Comparison of ENCODE assay signal across 21 cellular contexts in genomic region chr1:99919221-99919620, GRCh38. TPM values are rescaled to one million over a fixed set of nuclear protein-coding genes. Genes with fewer than 3 reads are reported as not detected.
A peak's percentile ranks its signal among the peaks of the same experiment; 100 is the strongest.
DNase-seq lines count a peak whose midpoint lies in the region; TF ChIP-seq lines count a peak whose summit lies in the region.
"Had no signal": no experiment of that assay in that cellular context is flagged by ENCODE, and none has a peak within 500 bp of the region (broad histone marks: within the 10 kb centered on the region; RNA-seq: fewer than 3 reads in every experiment).

No MANE protein-coding gene starts in this region.

- no peak overlapping the region for H2BK5ac ChIP-seq in mesenchymal stem cell (ENCODE audit: low read depth, low read length, poor library complexity, severe bottlenecking)

- no peaks in the 10 kb centered on the region for H3K27me3 ChIP-seq in HL-60 (ENCODE audit: insufficient read depth, poor library complexity, severe bottlenecking)
- H3K27me3 ChIP-seq in mesenchymal stem cell (ENCODE audit: control insufficient read depth in 1 of 2, insufficient read depth in 1 of 2, low read length in 2 of 2), result no peaks in the 10 kb centered on the region
- H3K27me3 ChIP-seq in CD8-positive, alpha-beta memory T cell (ENCODE audit: insufficient read depth, low read length, poor library complexity, severe bottlenecking), result no peaks in the 10 kb centered on the region
- no peaks in the 10 kb centered on the region for H3K27me3 ChIP-seq in thyroid gland
- H3K27me3 ChIP-seq: SJSA1, stomach had no signal

- H2BK120ac ChIP-seq in mesenchymal stem cell (ENCODE audit: low read depth, low read length), result no peak overlapping the region

- no peak overlapping the region for H3K23ac ChIP-seq in mesenchymal stem cell (ENCODE audit: low read length in 2 of 2)

- CTCF ChIA-PET in CD8-positive, alpha-beta memory T cell (lab: Charles Lee), result no interaction called here

- H3K4me3 ChIP-seq in HL-60 (replicated peaks; ENCODE audit: insufficient read depth, low read length) (no peak overlapping the region), cardiac fibroblast (replicated peaks in 1 of 2; ENCODE audit: low read depth in 2 of 2, low read length in 2 of 2) (no peak overlapping the region), mesenchymal stem cell (ENCODE audit: insufficient read depth in 1 of 2, low read depth in 1 of 2, low read length in 2 of 2) (no peak overlapping the region), thyroid gland (replicated peaks in 1 of 3) (no peak overlapping the region)
- no peak overlapping the region for H3K4me3 ChIP-seq in CD8-positive, alpha-beta memory T cell (ENCODE audit: low read length)
- H3K4me3 ChIP-seq: SJSA1, stomach had no signal

- H3K4me2 ChIP-seq in mesenchymal stem cell (ENCODE audit: low read length, poor library complexity, severe bottlenecking), result no peak overlapping the region

- no peak overlapping the region for H2AK5ac ChIP-seq in mesenchymal stem cell (ENCODE audit: low read length, severe bottlenecking)

- no peak overlapping the region for H3K4ac ChIP-seq in mesenchymal stem cell (ENCODE audit: low read depth in 1 of 2, low read length in 2 of 2)

- H3K36me3 Mint-ChIP-seq in CD8-positive, alpha-beta memory T cell, result peaks cover 0 to 60% (median 27%) of the 10 kb centered on the region in 3 donors

- no peak overlapping the region for H3K18ac ChIP-seq in mesenchymal stem cell (ENCODE audit: low read depth in 1 of 2, low read length in 2 of 2)

- no peak overlapping the region for H4K8ac ChIP-seq in mesenchymal stem cell (ENCODE audit: low read length)

- H3K27ac Mint-ChIP-seq in CD8-positive, alpha-beta memory T cell, result peak overlapping the region in 3 of 8 donors; percentile 4 to 41 (median 14)
- H3K27ac Mint-ChIP-seq: activated CD4-positive, alpha-beta T cell treated with anti-CD3 and anti-CD28 coated beads, Interleukin-2, amount 10 ng/mL, durations not matched to agents 7 days and 5 days; natural killer cell treated with Interleukin-12 subunit alpha and Interleukin-12 subunit beta and Interleukin-15 and Interleukin-18, amount 100 ng/mL, for 72 hours had no signal

- no peak overlapping the region for H3K14ac ChIP-seq in mesenchymal stem cell (ENCODE audit: low read length in 2 of 2)

- intact Hi-C loops in thyroid gland (cut with DNase I), result no loop called here

- peaks cover 0 to 26% of the 10 kb centered on the region in 2 experiments for H3K36me3 ChIP-seq in mesenchymal stem cell (ENCODE audit: control insufficient read depth in 1 of 2, insufficient read depth in 2 of 2, low read depth in 1 of 2, low read length in 2 of 2)
- peaks cover under 1% of the 10 kb centered on the region for H3K36me3 ChIP-seq in CD8-positive, alpha-beta memory T cell (ENCODE audit: insufficient read depth, low read length)
- peaks cover 0 to 3% of the 10 kb centered on the region in 2 donors for H3K36me3 ChIP-seq in thyroid gland
- H3K36me3 ChIP-seq: SJSA1 had no signal

- no peaks in the 10 kb centered on the region for H3K9me3 Mint-ChIP-seq in CD8-positive, alpha-beta memory T cell
- H3K9me3 Mint-ChIP-seq: activated CD4-positive, alpha-beta T cell treated with anti-CD3 and anti-CD28 coated beads, Interleukin-2, amount 10 ng/mL, durations not matched to agents 7 days and 5 days; natural killer cell treated with Interleukin-12 subunit alpha and Interleukin-12 subunit beta and Interleukin-15 and Interleukin-18, amount 100 ng/mL, for 72 hours; type B pancreatic cell had no signal

- POLR2A ChIA-PET in CD8-positive, alpha-beta memory T cell (lab: Charles Lee), result interaction anchor here (0.5 kb wide), 1 partner anchor 104 kb away, joined by 3 read pairs; no protein-coding TSS in a partner anchor

- H3K4me1 ChIP-seq in mesenchymal stem cell (ENCODE audit: control insufficient read depth, insufficient read depth, low read depth, low read length) (no peaks in the 10 kb centered on the region), thyroid gland (no peaks in the 10 kb centered on the region)
- H3K4me1 ChIP-seq in CD8-positive, alpha-beta memory T cell (ENCODE audit: insufficient read depth, low read length), result no peaks in the 10 kb centered on the region
- H3K4me1 ChIP-seq: SJSA1 had no signal

- 86% methylated on average over 1 of the region's 1 CpG for WGBS in mesenchymal stem cell
- WGBS in thyroid gland, 2 donors, result 89 to 100% methylated on average over 1 of the region's 1 CpG

- no peaks in the 10 kb centered on the region for H3K79me1 ChIP-seq in mesenchymal stem cell (replicated peaks; ENCODE audit: low read length, poor library complexity, severe bottlenecking)

- H3K27ac ChIP-seq in HL-60 (replicated peaks) (no peak overlapping the region), mesenchymal stem cell (ENCODE audit: low read length, poor library complexity, severe bottlenecking) (no peak overlapping the region), thyroid gland (no peak overlapping the region)
- no peak overlapping the region for H3K27ac ChIP-seq in CD8-positive, alpha-beta memory T cell (ENCODE audit: low read depth, low read length)
- H3K27ac ChIP-seq: epithelial cell of prostate, SJSA1, stomach had no signal

- no peaks in the 10 kb centered on the region for H3K27me3 Mint-ChIP-seq in CD8-positive, alpha-beta memory T cell
- H3K27me3 Mint-ChIP-seq: activated CD4-positive, alpha-beta T cell treated with anti-CD3 and anti-CD28 coated beads, Interleukin-2, amount 10 ng/mL, durations not matched to agents 7 days and 5 days; natural killer cell treated with Interleukin-12 subunit alpha and Interleukin-12 subunit beta and Interleukin-15 and Interleukin-18, amount 100 ng/mL, for 72 hours; progenitor cell of endocrine pancreas; type B pancreatic cell had no signal

- no peaks in the 10 kb centered on the region for H3K4me1 Mint-ChIP-seq in CD8-positive, alpha-beta memory T cell

- H3K9ac ChIP-seq in mesenchymal stem cell (ENCODE audit: low read length), result no peak overlapping the region

- no peak overlapping the region for H4K91ac ChIP-seq in mesenchymal stem cell (ENCODE audit: low read length)

- no peak for TF ChIP-seq POLR2A in thyroid gland (IDR thresholded peaks at IDR 0.05)

- H2BK12ac ChIP-seq in mesenchymal stem cell (ENCODE audit: low read length in 2 of 2), result no peak overlapping the region

- no peak overlapping the region for H2AFZ ChIP-seq in mesenchymal stem cell (ENCODE audit: low read depth, low read length)

- H3K4me3 Mint-ChIP-seq in CD8-positive, alpha-beta memory T cell, result no peak overlapping the region
- H3K4me3 Mint-ChIP-seq: activated CD4-positive, alpha-beta T cell treated with anti-CD3 and anti-CD28 coated beads, Interleukin-2, amount 10 ng/mL, durations not matched to agents 7 days and 5 days; natural killer cell treated with Interleukin-12 subunit alpha and Interleukin-12 subunit beta and Interleukin-15 and Interleukin-18, amount 100 ng/mL, for 72 hours; type B pancreatic cell had no signal

- TF ChIP-seq CTCF in HL-60 (IDR thresholded peaks at IDR 0.05; ENCODE audit: insufficient read depth, low read length), result no peak
- no peak for TF ChIP-seq CTCF in cardiac fibroblast (IDR thresholded peaks at IDR 0.05; ENCODE audit: low read depth, low read length)
- TF ChIP-seq CTCF in thyroid gland (IDR thresholded peaks at IDR 0.05), result no peak

- DNase-seq in AML-193 (lab: John Stamatoyannopoulos, UW) (peak; percentile 11 to 35), HL-60 (ENCODE audit: low read depth in 1 of 2, low spot score in 1 of 2) (peak; percentile 3 to 76), cardiac fibroblast (ENCODE audit: low read depth in 2 of 2) (peak; percentile 57 to 80), mesenchymal stem cell (peak; percentile 18), A172 (ENCODE audit: low spot score) (no peak), NCI-H1092 treated with DMSO at 0.1 percent for 48 hours (lab: John Stamatoyannopoulos, UW) (no peak), thyroid gland (no peak)
- DNase-seq in CD8-positive, alpha-beta memory T cell, result no peak
- DNase-seq: activated CD4-positive, alpha-beta T cell treated with anti-CD3 and anti-CD28 coated beads, Interleukin-2, amount 10 ng/mL, durations not matched to agents 7 days and 5 days; activated effector memory CD4-positive, alpha-beta T cell treated with anti-CD3 and anti-CD28 coated beads, Interleukin-2, amount 50 U/mL, for 16 hours; caudate nucleus; Kasumi-1; NCI-H1417 treated with DMSO at 0.1 percent for 48 hours; NCI-H526 treated with DMSO at 0.1 percent for 48 hours; stimulated activated CD4-positive, alpha-beta T cell treated with anti-CD3 and anti-CD28 coated beads, Interleukin-4, amount 100 ng/mL, for 4 hours; stomach had no signal

- no peaks in the 10 kb centered on the region for H3K9me3 ChIP-seq in mesenchymal stem cell (ENCODE audit: control insufficient read depth, low read length)
- H3K9me3 ChIP-seq in CD8-positive, alpha-beta memory T cell (ENCODE audit: low read length), result no peaks in the 10 kb centered on the region
- H3K9me3 ChIP-seq in thyroid gland, result no peaks in the 10 kb centered on the region
- H3K9me3 ChIP-seq: SJSA1, stomach had no signal

- no peak overlapping the region for H2BK15ac ChIP-seq in mesenchymal stem cell (ENCODE audit: low read depth, poor library complexity, severe bottlenecking)

RNA-seq across cellular contexts. Expression of gene SLC35A3, which starts 50.6 kb away (rescaled TPM):
- 8.9 TPM for polyA plus RNA-seq in mesenchymal stem cell (2013, experiment 1 of 2)
- 9.4 TPM for polyA plus RNA-seq in mesenchymal stem cell (2013, experiment 2 of 2)
- total RNA-seq in CD8-positive, alpha-beta memory T cell, result 10 to 100 TPM; 16.6 to 17.0 TPM
- 14.1 TPM for polyA plus RNA-seq in CD8-positive, alpha-beta memory T cell
- total RNA-seq in A172 (2014; rRNA removed; shearing (Covaris generic)), result 32.1 and 41.6 TPM in 2 replicates
- 10 to 100 TPM; 38.3 to 81.2 (median 57.0) TPM for total RNA-seq in thyroid gland

Comparison
In these comparisons a context has a peak if more than half of its experiments do, and no peak if none do; other contexts are left out.
1. DNase-seq: peak in AML-193 (2 of 2), HL-60 (2 of 2), cardiac fibroblast (2 of 2) and mesenchymal stem cell (single experiment); none in CD8-positive, alpha-beta memory T cell (0 of 5), A172 (single experiment), NCI-H1092 treated with DMSO at 0.1 percent for 48 hours (single experiment) and thyroid gland (0 of 2).